In the genomic region with DNA sequence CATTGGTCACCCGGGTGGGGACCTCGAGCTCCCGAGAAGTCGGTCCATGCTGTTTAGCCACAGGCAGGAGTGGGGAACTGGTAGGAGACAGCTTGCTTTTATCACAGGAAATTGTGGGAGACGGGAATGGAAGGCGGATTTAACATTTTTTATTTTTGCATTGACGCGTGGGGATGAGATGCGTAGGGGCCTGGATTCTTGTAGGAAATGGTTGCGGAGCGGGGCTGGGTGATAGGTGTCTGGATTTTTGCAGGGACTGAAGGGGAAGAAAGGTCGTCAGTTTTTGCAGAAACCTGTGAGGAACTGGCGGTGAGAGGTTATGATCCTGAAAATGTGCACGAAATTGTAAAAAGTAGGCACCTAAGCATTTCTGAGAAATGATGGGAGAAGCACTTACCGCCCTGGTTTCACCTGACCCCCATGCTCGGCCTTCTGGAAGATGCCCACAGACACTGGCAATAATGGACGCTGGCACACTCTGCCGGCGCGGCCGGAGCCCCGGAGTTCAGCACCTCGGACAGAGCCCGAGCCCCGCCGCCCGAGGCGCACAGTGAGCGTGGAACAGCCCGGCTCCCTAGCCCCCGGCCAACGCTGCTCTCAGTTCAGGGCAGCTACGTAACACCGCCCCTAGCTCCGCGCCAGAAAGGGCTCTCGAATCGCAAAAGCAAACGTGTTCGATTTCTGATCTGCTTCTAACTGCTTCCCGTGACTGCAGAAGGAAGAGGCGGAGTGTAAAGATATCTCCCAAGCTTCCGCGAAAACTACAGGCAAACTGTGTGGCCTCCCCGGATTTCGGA, we compare ENCODE assay signal across 8 cellular contexts. TPM values are rescaled to one million over a fixed set of nuclear protein-coding genes. Genes with fewer than 3 reads are reported as not detected.
DNase-seq lines count a peak whose midpoint lies in the region; ATAC-seq, FAIRE-seq and TF ChIP-seq lines count a peak whose summit lies in the region.

No MANE protein-coding gene starts in this region.

- H3K4me1 ChIP-seq in Panc1 (ENCODE audit: control insufficient read depth, insufficient read depth, low read length) (no peaks in the 10 kb centered on the region), upper lobe of left lung (no peaks in the 10 kb centered on the region)

- H3K4me3 ChIP-seq in Panc1 (ENCODE audit: low read depth in 2 of 2, low read length in 2 of 2): no peak overlapping the region
- no peak overlapping the region for H3K4me3 ChIP-seq in upper lobe of left lung

- TF ChIP-seq POLR2A in upper lobe of left lung (IDR thresholded peaks at IDR 0.05): no peak

- H3K27me3 ChIP-seq in Panc1 (ENCODE audit: control insufficient read depth, insufficient read depth, low read length) (peaks cover 34% of the 10 kb centered on the region), upper lobe of left lung (peaks cover 0 to 23% (median 11%) of the 10 kb centered on the region in 4 donors)

- peak; percentile 8 for DNase-seq in GM18507 (ENCODE audit: extremely low spot score, insufficient read length, low read depth)
- no peak for DNase-seq in Panc1 (ENCODE audit: low read depth, low spot score)
- peak in 40 of 61 donors; percentile 6 to 74 (median 36) for DNase-seq in caudate nucleus (lab: John Stamatoyannopoulos, UW)
- DNase-seq in left kidney (ENCODE audit: low read depth, low spot score): peak; percentile 90
- DNase-seq in upper lobe of left lung: peak in 1 of 2 donors; percentile 88
- no peak for DNase-seq in DMS153 treated with DMSO at 0.1 percent for 48 hours (lab: John Stamatoyannopoulos, UW; ENCODE audit: unreplicated experiment)

- no TSS peak for BruUV-seq in Panc1 (replicated peaks; lab: Mats Ljungman, UMichigan)

- no peaks in the 10 kb centered on the region for H3K9me3 ChIP-seq in Panc1 (ENCODE audit: control insufficient read depth, insufficient read depth, low read depth, low read length)
- H3K9me3 ChIP-seq in upper lobe of left lung: no peaks in the 10 kb centered on the region

- TF ChIP-seq CTCF in Panc1 (IDR thresholded peaks at IDR 0.05) (no peak), upper lobe of left lung (IDR thresholded peaks at IDR 0.05) (no peak)

- TF ChIP-seq EP300 in upper lobe of left lung (IDR thresholded peaks at IDR 0.05): no peak

- in situ Hi-C loops in Panc1 (cut with HindIII; ENCODE audit: low pct_unique_long_range_greater_than_20kb, low sequenced_read_pairs): no loop called here

- CTCF ChIA-PET in Panc1 (lab: Charles Lee): no interaction called here

- H3K36me3 ChIP-seq in Panc1 (ENCODE audit: control insufficient read depth, insufficient read depth, low read length) (no peaks in the 10 kb centered on the region), upper lobe of left lung (no peaks in the 10 kb centered on the region)

- FAIRE-seq in GM18507 (lab: Jason Lieb, UNC): no peak

- ATAC-seq in Panc1 (peak; percentile 63; the same call in 1 of the 2 replicates), upper lobe of left lung (ENCODE audit: low FRiP score in 2 of 2) (peak; percentile 70 to 71), HG03045 (IDR thresholded peaks at IDR 0.05; ENCODE audit: unreplicated experiment) (no peak), HG03520 (IDR thresholded peaks at IDR 0.05; ENCODE audit: unreplicated experiment) (no peak)

- WGBS in upper lobe of left lung, 2 donors: 18 to 21% methylated on average over 31 to 36 of the region's 46 CpGs

- intact Hi-C loops in Panc1 (cut with micrococcal nuclease; ENCODE audit: unreplicated experiment): no loop called here

- no peak overlapping the region for H3K27ac ChIP-seq in Panc1 (ENCODE audit: low read length)
- H3K27ac ChIP-seq in caudate nucleus (ENCODE audit: low read depth, low read length): no peak overlapping the region
- H3K27ac ChIP-seq in upper lobe of left lung: no peak overlapping the region

- POLR2A ChIA-PET in Panc1 (lab: Charles Lee): no interaction called here

RNA-seq across cellular contexts. Expression of a gene that starts 0.9 kb away (rescaled TPM):
- total RNA-seq in Panc1 (2021; ENCODE audit: unreplicated experiment) (not detected), upper lobe of left lung (not detected)
- not detected for polyA plus RNA-seq in Panc1 (2012; ENCODE audit: insufficient read length)

RNA-seq across cellular contexts. Expression of a gene that starts 27.5 kb away (rescaled TPM):
- 137 TPM for total RNA-seq in Panc1 (2021; ENCODE audit: unreplicated experiment)
- polyA plus RNA-seq in Panc1 (2012; ENCODE audit: insufficient read length): 117 TPM
- 10 to 100 TPM; 28.3 to 57.5 (median 49.9) TPM for total RNA-seq in upper lobe of left lung

Comparison
In these comparisons a context has a peak if more than half of its experiments do, and no peak if none do; other contexts are left out.
1. DNase-seq: peak in GM18507 (single experiment), caudate nucleus (40 of 61) and left kidney (single experiment); none in Panc1 (single experiment) and DMS153 treated with DMSO at 0.1 percent for 48 hours (single experiment).
2. ATAC-seq: peak in Panc1 (single experiment) and upper lobe of left lung (2 of 2); none in HG03045 (single experiment) and HG03520 (single experiment).